1 cellular context compared by ENCODE assay signal in genomic region chr17:65438708-65439294, GRCh38.
TF ChIP-seq lines count a peak whose summit lies in the region.

No MANE protein-coding gene starts in this region.

TF ChIP-seq in HepG2, 621 proteins besides CTCF, POLR2A, EP300 and RAD21 (continued from another document and continues in another):
- 0 out of 2 replicates have a peak, but pooled peaks have one; percentile 28 for TF ChIP-seq ZBTB33 (CRISPR knock-in tag; IDR thresholded peaks at IDR 0.05)
- TF ChIP-seq ZNF253 (CRISPR knock-in tag; IDR thresholded peaks at IDR 0.05; ENCODE audit: borderline replicate concordance), result no peak
- TF ChIP-seq POGZ (CRISPR knock-in tag; IDR thresholded peaks at IDR 0.05), result 0 out of 2 replicates have a peak, but pooled peaks have one; percentile 58
- TF ChIP-seq ZNF143 (CRISPR knock-in tag; IDR thresholded peaks at IDR 0.05), result no peak
- peak; percentile 96 for TF ChIP-seq FOXA3 (CRISPR knock-in tag; IDR thresholded peaks at IDR 0.05)
- 0 out of 2 replicates have a peak, but pooled peaks have one; percentile 19 for TF ChIP-seq NRL (CRISPR knock-in tag; IDR thresholded peaks at IDR 0.05; ENCODE audit: borderline replicate concordance)
- TF ChIP-seq ATF7 (IDR thresholded peaks at IDR 0.05), result no peak
- TF ChIP-seq ATF7 (CRISPR knock-in tag; IDR thresholded peaks at IDR 0.05), result no peak
- TF ChIP-seq ZNF382 (CRISPR knock-in tag; IDR thresholded peaks at IDR 0.05; ENCODE audit: borderline replicate concordance), result no peak
- TF ChIP-seq PLSCR1 (CRISPR knock-in tag; IDR thresholded peaks at IDR 0.05; ENCODE audit: borderline replicate concordance), result no peak
- TF ChIP-seq GABPB1 (CRISPR knock-in tag; IDR thresholded peaks at IDR 0.05), result peak; percentile 46; the same call in 1 of the 2 replicates
- TF ChIP-seq, protein P1, sequence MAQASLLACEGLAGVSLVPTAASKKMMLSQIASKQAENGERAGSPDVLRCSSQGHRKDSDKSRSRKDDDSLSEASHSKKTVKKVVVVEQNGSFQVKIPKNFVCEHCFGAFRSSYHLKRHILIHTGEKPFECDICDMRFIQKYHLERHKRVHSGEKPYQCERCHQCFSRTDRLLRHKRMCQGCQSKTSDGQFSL (CRISPR knock-in tag; IDR thresholded peaks at IDR 0.05), result no peak
- TF ChIP-seq ISL2 (CRISPR knock-in tag; IDR thresholded peaks at IDR 0.05), result no peak; the same call in 1 of the 2 replicates
- TF ChIP-seq CSRNP1 (CRISPR knock-in tag; IDR thresholded peaks at IDR 0.05), result no peak
- peak; percentile 73 for TF ChIP-seq BCL3 (CRISPR knock-in tag; IDR thresholded peaks at IDR 0.05)
- no peak for TF ChIP-seq ZKSCAN1 (IDR thresholded peaks at IDR 0.05; ENCODE audit: low read length)
- no peak for TF ChIP-seq HCFC1 (IDR thresholded peaks at IDR 0.05; ENCODE audit: low read depth, low read length)
- TF ChIP-seq HOMEZ (CRISPR knock-in tag; IDR thresholded peaks at IDR 0.05; ENCODE audit: low read depth), result peak; percentile 62; the same call in 1 of the 2 replicates
- no peak for TF ChIP-seq HOXD1 (CRISPR knock-in tag; IDR thresholded peaks at IDR 0.05)
- TF ChIP-seq HNRNPLL (IDR thresholded peaks at IDR 0.05; ENCODE audit: low read depth, low read length, poor library complexity, severe bottlenecking), result no peak
- TF ChIP-seq SNAI1 (CRISPR knock-in tag; IDR thresholded peaks at IDR 0.05; ENCODE audit: borderline replicate concordance), result no peak
- TF ChIP-seq ZFP41 (CRISPR knock-in tag; IDR thresholded peaks at IDR 0.05; ENCODE audit: borderline replicate concordance), result no peak
- peak; percentile 83 for TF ChIP-seq ERF (CRISPR knock-in tag; IDR thresholded peaks at IDR 0.05)
- peak; percentile 72; the same call in 1 of the 2 replicates for TF ChIP-seq MTERF4 (CRISPR knock-in tag; IDR thresholded peaks at IDR 0.05)
- no peak for TF ChIP-seq RBM39 (IDR thresholded peaks at IDR 0.05; ENCODE audit: low read depth, low read length, poor library complexity, severe bottlenecking)
- TF ChIP-seq JARID2 (CRISPR knock-in tag; IDR thresholded peaks at IDR 0.05; ENCODE audit: insufficient replicate concordance), result no peak
- no peak for TF ChIP-seq ISX (CRISPR knock-in tag; conservative IDR thresholded peaks at IDR 0.05)
- TF ChIP-seq KDM6A (CRISPR knock-in tag; IDR thresholded peaks at IDR 0.05; ENCODE audit: low read depth), result peak; percentile 75; the same call in 1 of the 2 replicates
- TF ChIP-seq MIXL1 (CRISPR knock-in tag; IDR thresholded peaks at IDR 0.05), result no peak
- 0 out of 2 replicates have a peak, but pooled peaks have one; percentile 36 for TF ChIP-seq ZNF329 (CRISPR knock-in tag; IDR thresholded peaks at IDR 0.05; ENCODE audit: low read depth)
- TF ChIP-seq ZNF549 (CRISPR knock-in tag; IDR thresholded peaks at IDR 0.05), result no peak
- peak; percentile 85 for TF ChIP-seq RXRB (CRISPR knock-in tag; IDR thresholded peaks at IDR 0.05; ENCODE audit: borderline replicate concordance)
- no peak for TF ChIP-seq PRDM10 (CRISPR knock-in tag; IDR thresholded peaks at IDR 0.05; ENCODE audit: low read depth)
- no peak for TF ChIP-seq ZNF234 (CRISPR knock-in tag; conservative IDR thresholded peaks at IDR 0.05)
- peak; percentile 81 for TF ChIP-seq ZNF501 (CRISPR knock-in tag; IDR thresholded peaks at IDR 0.05)
- TF ChIP-seq ZIK1 (CRISPR knock-in tag; IDR thresholded peaks at IDR 0.05; ENCODE audit: borderline replicate concordance, low read depth), result no peak
- TF ChIP-seq ATF7-NPFF (CRISPR knock-in tag; IDR thresholded peaks at IDR 0.05; ENCODE audit: low read depth), result no peak
- no peak for TF ChIP-seq CHCHD3 (CRISPR knock-in tag; IDR thresholded peaks at IDR 0.05)
- TF ChIP-seq ZSCAN22 (CRISPR knock-in tag; IDR thresholded peaks at IDR 0.05), result no peak
- 0 out of 4 replicates have a peak, but pooled peaks of 1 of the 2 experiments have one; percentile 16 for TF ChIP-seq NR2F1 (CRISPR knock-in tag; IDR thresholded peaks at IDR 0.05)
- TF ChIP-seq ZNF580 (CRISPR knock-in tag; IDR thresholded peaks at IDR 0.05; ENCODE audit: borderline replicate concordance, low read depth), result peak; percentile 82; the same call in 1 of the 2 replicates
- peak; percentile 75; the same call in 1 of the 2 replicates for TF ChIP-seq ZNF792 (CRISPR knock-in tag; IDR thresholded peaks at IDR 0.05)
- 0 out of 4 replicates have a peak, but pooled peaks of 1 of the 2 experiments have one; percentile 17 for TF ChIP-seq KLF16 (CRISPR knock-in tag; IDR thresholded peaks at IDR 0.05)
- TF ChIP-seq HOXA7 (CRISPR knock-in tag; IDR thresholded peaks at IDR 0.05), result no peak
- 0 out of 2 replicates have a peak, but pooled peaks have one; percentile 51 for TF ChIP-seq ZBTB7B (CRISPR knock-in tag; IDR thresholded peaks at IDR 0.05)
- TF ChIP-seq NFIC (IDR thresholded peaks at IDR 0.05; ENCODE audit: low read length), result peak; percentile 81; the same call in 1 of the 2 replicates
- peak; percentile 24; the same call in 1 of the 2 replicates for TF ChIP-seq ZBTB25 (CRISPR knock-in tag; IDR thresholded peaks at IDR 0.05)
- TF ChIP-seq HMG20A (CRISPR knock-in tag; IDR thresholded peaks at IDR 0.05; ENCODE audit: borderline replicate concordance), result peak; percentile 87
- peak; percentile 82; the same call in 1 of the 2 replicates for TF ChIP-seq ZMYM3 (CRISPR knock-in tag; IDR thresholded peaks at IDR 0.05)
- no peak for TF ChIP-seq ZNF136 (CRISPR knock-in tag; IDR thresholded peaks at IDR 0.05; ENCODE audit: low read depth)
- peak; percentile 29; the same call in 1 of the 2 replicates for TF ChIP-seq ZNF788 (CRISPR knock-in tag; IDR thresholded peaks at IDR 0.05; ENCODE audit: borderline replicate concordance)
- TF ChIP-seq SRSF9 (IDR thresholded peaks at IDR 0.05; ENCODE audit: borderline replicate concordance, insufficient read depth, low read depth, low read length, poor library complexity, severe bottlenecking), result no peak
- TF ChIP-seq SIN3A (IDR thresholded peaks at IDR 0.05; ENCODE audit: borderline replicate concordance, low read depth, low read length), result no peak
- TF ChIP-seq ZSCAN9 (CRISPR knock-in tag; IDR thresholded peaks at IDR 0.05; ENCODE audit: borderline replicate concordance), result peak; percentile 51; the same call in 1 of the 2 replicates
- TF ChIP-seq RORA (CRISPR knock-in tag; IDR thresholded peaks at IDR 0.05), result no peak
- TF ChIP-seq ZNF335 (CRISPR knock-in tag; IDR thresholded peaks at IDR 0.05), result 0 out of 2 replicates have a peak, but pooled peaks have one; percentile 17
